1 cellular context compared by ENCODE assay signal in the genomic region with DNA sequence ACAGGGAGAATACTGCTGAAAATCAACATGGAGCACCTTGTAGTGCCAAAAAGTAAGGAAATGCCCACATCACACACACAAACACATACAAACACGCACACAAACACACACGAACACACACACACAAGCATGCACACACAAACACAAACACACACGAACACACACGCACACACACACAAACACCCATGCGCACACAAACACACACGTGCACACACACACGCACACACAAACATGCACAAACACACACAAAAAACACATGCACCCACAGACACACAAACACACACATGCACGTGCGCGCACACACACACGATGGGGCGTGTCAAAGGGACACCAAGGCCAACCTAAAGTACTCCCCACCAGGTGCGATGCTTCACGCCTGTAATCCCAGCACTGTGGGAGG.
TF ChIP-seq lines count a peak whose summit lies in the region.

No MANE protein-coding gene starts in this region.

TF ChIP-seq in HepG2, 621 proteins besides CTCF, POLR2A, EP300 and RAD21 (continued from another document):
- TF ChIP-seq, protein P1, sequence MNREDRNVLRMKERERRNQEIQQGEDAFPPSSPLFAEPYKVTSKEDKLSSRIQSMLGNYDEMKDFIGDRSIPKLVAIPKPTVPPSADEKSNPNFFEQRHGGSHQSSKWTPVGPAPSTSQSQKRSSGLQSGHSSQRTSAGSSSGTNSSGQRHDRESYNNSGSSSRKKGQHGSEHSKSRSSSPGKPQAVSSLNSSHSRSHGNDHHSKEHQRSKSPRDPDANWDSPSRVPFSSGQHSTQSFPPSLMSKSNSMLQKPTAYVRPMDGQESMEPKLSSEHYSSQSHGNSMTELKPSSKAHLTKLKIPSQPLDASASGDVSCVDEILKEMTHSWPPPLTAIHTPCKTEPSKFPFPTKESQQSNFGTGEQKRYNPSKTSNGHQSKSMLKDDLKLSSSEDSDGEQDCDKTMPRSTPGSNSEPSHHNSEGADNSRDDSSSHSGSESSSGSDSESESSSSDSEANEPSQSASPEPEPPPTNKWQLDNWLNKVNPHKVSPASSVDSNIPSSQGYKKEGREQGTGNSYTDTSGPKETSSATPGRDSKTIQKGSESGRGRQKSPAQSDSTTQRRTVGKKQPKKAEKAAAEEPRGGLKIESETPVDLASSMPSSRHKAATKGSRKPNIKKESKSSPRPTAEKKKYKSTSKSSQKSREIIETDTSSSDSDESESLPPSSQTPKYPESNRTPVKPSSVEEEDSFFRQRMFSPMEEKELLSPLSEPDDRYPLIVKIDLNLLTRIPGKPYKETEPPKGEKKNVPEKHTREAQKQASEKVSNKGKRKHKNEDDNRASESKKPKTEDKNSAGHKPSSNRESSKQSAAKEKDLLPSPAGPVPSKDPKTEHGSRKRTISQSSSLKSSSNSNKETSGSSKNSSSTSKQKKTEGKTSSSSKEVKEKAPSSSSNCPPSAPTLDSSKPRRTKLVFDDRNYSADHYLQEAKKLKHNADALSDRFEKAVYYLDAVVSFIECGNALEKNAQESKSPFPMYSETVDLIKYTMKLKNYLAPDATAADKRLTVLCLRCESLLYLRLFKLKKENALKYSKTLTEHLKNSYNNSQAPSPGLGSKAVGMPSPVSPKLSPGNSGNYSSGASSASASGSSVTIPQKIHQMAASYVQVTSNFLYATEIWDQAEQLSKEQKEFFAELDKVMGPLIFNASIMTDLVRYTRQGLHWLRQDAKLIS (CRISPR knock-in tag; IDR thresholded peaks at IDR 0.05): no peak
- TF ChIP-seq JUNB (CRISPR knock-in tag; IDR thresholded peaks at IDR 0.05; ENCODE audit: borderline replicate concordance): no peak
